In genomic region chr3:112984485-112984884, GRCh38 we compare ENCODE assay signal across 11 cellular contexts. TPM values are rescaled to one million over a fixed set of nuclear protein-coding genes. Genes with fewer than 3 reads are reported as not detected.
DNase-seq lines count a peak whose midpoint lies in the region; ATAC-seq and FAIRE-seq lines count a peak whose summit lies in the region.
"Had no signal": no experiment of that assay in that cellular context is flagged by ENCODE, and none has a peak within 500 bp of the region (broad histone marks: within the 10 kb centered on the region; RNA-seq: fewer than 3 reads in every experiment).

No MANE protein-coding gene starts in this region.

- no peaks in the 10 kb centered on the region for H3K36me3 ChIP-seq in small intestine (ENCODE audit: control insufficient read depth in 2 of 2, insufficient read depth in 2 of 2, low read length in 2 of 2)

- H3K4me1 ChIP-seq in small intestine (ENCODE audit: control insufficient read depth in 2 of 2, insufficient read depth in 1 of 2, low read depth in 1 of 2, low read length in 1 of 2) = no peaks in the 10 kb centered on the region

- H3K27me3 ChIP-seq in small intestine (ENCODE audit: control insufficient read depth in 2 of 2, insufficient read depth in 2 of 2, low read length in 2 of 2) = no peaks in the 10 kb centered on the region

- FAIRE-seq in small intestine (lab: Jason Lieb, UNC) = no peak

- no peaks in the 10 kb centered on the region for H3K27me3 Mint-ChIP-seq in activated CD8-positive, alpha-beta memory T cell treated with anti-CD3 and anti-CD28 coated beads, Interleukin-2, amount 10 ng/mL, durations not matched to agents 7 days and 5 days
- H3K27me3 Mint-ChIP-seq in activated naive CD8-positive, alpha-beta T cell treated with anti-CD3 and anti-CD28 coated beads, Interleukin-2, amount 50 U/mL, for 24 hours = no peaks in the 10 kb centered on the region

- H3K27ac ChIP-seq in small intestine (ENCODE audit: low read depth in 1 of 2, low read length in 1 of 2) = no peak overlapping the region

- no peaks in the 10 kb centered on the region for H3K9me3 ChIP-seq in small intestine (ENCODE audit: control insufficient read depth, low read depth)

- no peak overlapping the region for H3K4me3 ChIP-seq in small intestine (ENCODE audit: low read depth in 1 of 2, low read length in 2 of 2)
- H3K4me3 ChIP-seq: skin epidermis had no signal

- CTCF ChIA-PET in activated CD8-positive, alpha-beta memory T cell treated with anti-CD3 and anti-CD28 coated beads, Interleukin-2, amount 10 ng/mL, durations not matched to agents 7 days and 5 days (lab: Charles Lee) = interaction anchor here (1.4 to 1.6 kb wide), 2 partner anchors 250 to 342 kb away, joined by 4 to 8 read pairs; no protein-coding TSS in a partner anchor

- no peak overlapping the region for H3K27ac Mint-ChIP-seq in activated CD8-positive, alpha-beta memory T cell treated with anti-CD3 and anti-CD28 coated beads, Interleukin-2, amount 10 ng/mL, durations not matched to agents 7 days and 5 days
- H3K27ac Mint-ChIP-seq in activated naive CD8-positive, alpha-beta T cell treated with anti-CD3 and anti-CD28 coated beads, Interleukin-2, amount 50 U/mL, for 24 hours = no peak overlapping the region

- H3K4me1 Mint-ChIP-seq in activated CD8-positive, alpha-beta memory T cell treated with anti-CD3 and anti-CD28 coated beads, Interleukin-2, amount 10 ng/mL, durations not matched to agents 7 days and 5 days = peaks cover 39% of the 10 kb centered on the region
- peaks cover 30% of the 10 kb centered on the region for H3K4me1 Mint-ChIP-seq in activated naive CD8-positive, alpha-beta T cell treated with anti-CD3 and anti-CD28 coated beads, Interleukin-2, amount 50 U/mL, for 24 hours

- ATAC-seq in activated CD8-positive, alpha-beta memory T cell treated with anti-CD3 and anti-CD28 coated beads, Interleukin-2, amount 10 ng/mL, durations not matched to agents 7 days and 5 days = peak; percentile 23
- ATAC-seq in activated naive CD8-positive, alpha-beta T cell treated with anti-CD3 and anti-CD28 coated beads, Interleukin-2, amount 50 U/mL, for 24 hours = no peak

- DNase-seq in activated CD8-positive, alpha-beta memory T cell treated with anti-CD3 and anti-CD28 coated beads, Interleukin-2, amount 10 ng/mL, durations not matched to agents 7 days and 5 days = no peak
- DNase-seq in activated CD8-positive, alpha-beta memory T cell treated with anti-CD3 and anti-CD28 coated beads, Interleukin-2, amount 50 U/mL, for 48 hours = no peak
- peak; percentile 32 for DNase-seq in NCI-H1436 (lab: John Stamatoyannopoulos, UW)
- DNase-seq in activated naive CD8-positive, alpha-beta T cell treated with anti-CD3 and anti-CD28 coated beads, Interleukin-2, amount 50 U/mL, for 24 hours = no peak
- peak; percentile 28 for DNase-seq in small intestine
- no peak for DNase-seq in medulla oblongata (ENCODE audit: extremely low spot score)
- no peak for DNase-seq in OCI-M2 (lab: John Stamatoyannopoulos, UW; ENCODE audit: unreplicated experiment)
- no peak for DNase-seq in stimulated activated CD4-positive, alpha-beta T cell treated with anti-CD3 and anti-CD28 coated beads, Interleukin-1b, Interleukin-23, amount 100 ng/mL, for 48 hours
- DNase-seq: islet precursor cell, KBM-7 had no signal

- no peaks in the 10 kb centered on the region for H3K36me3 Mint-ChIP-seq in activated CD8-positive, alpha-beta memory T cell treated with anti-CD3 and anti-CD28 coated beads, Interleukin-2, amount 10 ng/mL, durations not matched to agents 7 days and 5 days
- no peaks in the 10 kb centered on the region for H3K36me3 Mint-ChIP-seq in activated naive CD8-positive, alpha-beta T cell treated with anti-CD3 and anti-CD28 coated beads, Interleukin-2, amount 50 U/mL, for 24 hours (ENCODE audit: low read depth)

- no peak overlapping the region for H3K4me3 Mint-ChIP-seq in activated CD8-positive, alpha-beta memory T cell treated with anti-CD3 and anti-CD28 coated beads, Interleukin-2, amount 10 ng/mL, durations not matched to agents 7 days and 5 days
- peak overlapping the region; percentile 1 for H3K4me3 Mint-ChIP-seq in activated naive CD8-positive, alpha-beta T cell treated with anti-CD3 and anti-CD28 coated beads, Interleukin-2, amount 50 U/mL, for 24 hours

- WGBS in small intestine, 3 donors = 85 to 97% (median 86%) methylated on average over 2 of the region's 2 CpGs

- H3K9me3 Mint-ChIP-seq in activated CD8-positive, alpha-beta memory T cell treated with anti-CD3 and anti-CD28 coated beads, Interleukin-2, amount 10 ng/mL, durations not matched to agents 7 days and 5 days (ENCODE audit: low read depth) = no peaks in the 10 kb centered on the region
- no peaks in the 10 kb centered on the region for H3K9me3 Mint-ChIP-seq in activated naive CD8-positive, alpha-beta T cell treated with anti-CD3 and anti-CD28 coated beads, Interleukin-2, amount 50 U/mL, for 24 hours

RNA-seq across cellular contexts. Expression of gene GTPBP8, which starts 6.3 kb away (rescaled TPM):
- 10 to 100 TPM; 24.6 to 25.3 TPM for total RNA-seq in activated CD8-positive, alpha-beta memory T cell treated with anti-CD3 and anti-CD28 coated beads, Interleukin-2, amount 10 ng/mL, durations not matched to agents 7 days and 5 days
- 10 to 100 TPM; 14.7 to 18.8 (median 17.3) TPM for polyA plus RNA-seq in small intestine

RNA-seq across cellular contexts. Expression of gene CD200R1, which starts 9.6 kb away (rescaled TPM):
- 10 to 100 TPM in 1 of 2 experiments, 1 to 10 TPM in 1; 9.5 to 11.7 TPM for total RNA-seq in activated CD8-positive, alpha-beta memory T cell treated with anti-CD3 and anti-CD28 coated beads, Interleukin-2, amount 10 ng/mL, durations not matched to agents 7 days and 5 days
- polyA plus RNA-seq in small intestine = under 1 TPM in 2 of 3 donors, not detected in 1; 0.27 to 0.48 TPM

Comparison
In these comparisons a context has a peak if more than half of its experiments do, and no peak if none do; other contexts are left out.
1. DNase-seq: peak in NCI-H1436 (single experiment) and small intestine (single experiment); none in activated CD8-positive, alpha-beta memory T cell treated with anti-CD3 and anti-CD28 coated beads, Interleukin-2, amount 10 ng/mL, durations not matched to agents 7 days and 5 days (single experiment), activated CD8-positive, alpha-beta memory T cell treated with anti-CD3 and anti-CD28 coated beads, Interleukin-2, amount 50 U/mL, for 48 hours (single experiment), activated naive CD8-positive, alpha-beta T cell treated with anti-CD3 and anti-CD28 coated beads, Interleukin-2, amount 50 U/mL, for 24 hours (single experiment), medulla oblongata (single experiment), OCI-M2 (single experiment) and stimulated activated CD4-positive, alpha-beta T cell treated with anti-CD3 and anti-CD28 coated beads, Interleukin-1b, Interleukin-23, amount 100 ng/mL, for 48 hours (single experiment).